Comparison of ENCODE assay signal across 2 cellular contexts in genomic region chr15:58114812-58115211, GRCh38.
TF ChIP-seq lines count a peak whose summit lies in the region.

No MANE protein-coding gene starts in this region.

TF ChIP-seq in IMR-90, 13 proteins besides CTCF, POLR2A, EP300 and RAD21:
- TF ChIP-seq CEBPB (IDR thresholded peaks at IDR 0.05; ENCODE audit: low read depth, low read length) (peak; percentile 46), SMC3 (IDR thresholded peaks at IDR 0.05; ENCODE audit: low read depth, low read length) (no peak), RFX5 (IDR thresholded peaks at IDR 0.05; ENCODE audit: low read depth, low read length) (no peak)
- TF ChIP-seq, protein P1, sequence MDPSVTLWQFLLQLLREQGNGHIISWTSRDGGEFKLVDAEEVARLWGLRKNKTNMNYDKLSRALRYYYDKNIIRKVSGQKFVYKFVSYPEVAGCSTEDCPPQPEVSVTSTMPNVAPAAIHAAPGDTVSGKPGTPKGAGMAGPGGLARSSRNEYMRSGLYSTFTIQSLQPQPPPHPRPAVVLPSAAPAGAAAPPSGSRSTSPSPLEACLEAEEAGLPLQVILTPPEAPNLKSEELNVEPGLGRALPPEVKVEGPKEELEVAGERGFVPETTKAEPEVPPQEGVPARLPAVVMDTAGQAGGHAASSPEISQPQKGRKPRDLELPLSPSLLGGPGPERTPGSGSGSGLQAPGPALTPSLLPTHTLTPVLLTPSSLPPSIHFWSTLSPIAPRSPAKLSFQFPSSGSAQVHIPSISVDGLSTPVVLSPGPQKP (IDR thresholded peaks at IDR 0.05; ENCODE audit: borderline replicate concordance, low read depth, low read length): no peak

TF ChIP-seq in K562, 482 proteins besides CTCF, POLR2A, EP300 and RAD21 (continues in another document):
- TF ChIP-seq OTX1 (CRISPR knock-in tag; IDR thresholded peaks at IDR 0.05) (no peak), FOXM1 (IDR thresholded peaks at IDR 0.05; ENCODE audit: low read depth) (peak; percentile 52; the same call in 1 of the 2 replicates), FOXM1 (CRISPR knock-in tag; IDR thresholded peaks at IDR 0.05; ENCODE audit: low read depth) (no peak), TAL1 (IDR thresholded peaks at IDR 0.05) (peak; percentile 79), FUS (optimal IDR thresholded peaks at IDR 0.05; ENCODE audit: low read depth, low read length) (no peak), ZBTB2 (IDR thresholded peaks at IDR 0.05) (peak; percentile 51; the same call in 1 of the 2 replicates), ZNF324 (CRISPR knock-in tag; IDR thresholded peaks at IDR 0.05) (no peak), RBBP5 (IDR thresholded peaks at IDR 0.05; ENCODE audit: borderline replicate concordance, insufficient read depth, low read length, poor library complexity, severe bottlenecking) (no peak), CTBP1 (IDR thresholded peaks at IDR 0.05; ENCODE audit: borderline replicate concordance) (peak; percentile 49), EGR1 (conservative IDR thresholded peaks at IDR 0.05) (0 out of 2 replicates have a peak, but pooled peaks have one; percentile 22), CREB1 (IDR thresholded peaks at IDR 0.05) (no peak), CREB1 (CRISPR knock-in tag; IDR thresholded peaks at IDR 0.05) (no peak), FOXA3 (CRISPR knock-in tag; conservative IDR thresholded peaks at IDR 0.05 in 1 of 2, IDR thresholded peaks at IDR 0.05 in 1 of 2) (0 out of 4 replicates have a peak, but pooled peaks of 1 of the 2 experiments have one; percentile 5), STAT5A (IDR thresholded peaks at IDR 0.05; ENCODE audit: borderline replicate concordance, low read length) (0 out of 2 replicates have a peak, but pooled peaks have one; percentile 10), GTF2F1 (IDR thresholded peaks at IDR 0.05; ENCODE audit: low read depth, low read length) (no peak), POLR3G (IDR thresholded peaks at IDR 0.05; ENCODE audit: extremely low read depth, insufficient read length, insufficient replicate concordance) (no peak), GATAD2A (IDR thresholded peaks at IDR 0.05) (0 out of 2 replicates have a peak, but pooled peaks have one; percentile 56), ZFPM2 (CRISPR knock-in tag; IDR thresholded peaks at IDR 0.05) (0 out of 2 replicates have a peak, but pooled peaks have one; percentile 33), ATF7 (IDR thresholded peaks at IDR 0.05) (peak; percentile 67), NCOA1 (IDR thresholded peaks at IDR 0.05; ENCODE audit: low read depth) (0 out of 2 replicates have a peak, but pooled peaks have one; percentile 42), GABPB2 (CRISPR knock-in tag; conservative IDR thresholded peaks at IDR 0.05) (no peak), DPF2 (IDR thresholded peaks at IDR 0.05) (peak; percentile 90), PKNOX1 (IDR thresholded peaks at IDR 0.05) (peak; percentile 37), NFE2 (IDR thresholded peaks at IDR 0.05; ENCODE audit: low read depth) (peak; percentile 38; the same call in 1 of the 2 replicates), RCOR1 (IDR thresholded peaks at IDR 0.05; ENCODE audit: borderline replicate concordance in 1 of 2, low read depth in 2 of 2, low read length in 2 of 2) (peak in 1 of 2 experiments; percentile 54; a peak in 2 of 4 replicates), USF1 (CRISPR knock-in tag; IDR thresholded peaks at IDR 0.05) (no peak), MEIS2 (IDR thresholded peaks at IDR 0.05; ENCODE audit: partially characterized antibody) (peak; percentile 82), ZNF639 (CRISPR knock-in tag; conservative IDR thresholded peaks at IDR 0.05 in 1 of 2, IDR thresholded peaks at IDR 0.05 in 1 of 2) (peak in 1 of 2 experiments; percentile 48; a peak in 1 of 4 replicates), MTA3 (IDR thresholded peaks at IDR 0.05; ENCODE audit: borderline replicate concordance) (peak; percentile 17; the same call in 1 of the 2 replicates), HLTF (IDR thresholded peaks at IDR 0.05) (no peak), ARID1B (IDR thresholded peaks at IDR 0.05) (peak; percentile 88), ZNF41 (CRISPR knock-in tag; conservative IDR thresholded peaks at IDR 0.05) (no peak), HOMEZ (CRISPR knock-in tag; IDR thresholded peaks at IDR 0.05) (no peak), NR3C1 (CRISPR knock-in tag; IDR thresholded peaks at IDR 0.05) (no peak), SAFB (IDR thresholded peaks at IDR 0.05; ENCODE audit: borderline replicate concordance, low read depth, low read length) (no peak), HDAC3 (IDR thresholded peaks at IDR 0.05; ENCODE audit: borderline replicate concordance, partially characterized antibody) (peak; percentile 44), IRF9 (tag; IDR thresholded peaks at IDR 0.05) (peak; percentile 63), ZFP91 (CRISPR knock-in tag; IDR thresholded peaks at IDR 0.05) (no peak), SMAD2 (IDR thresholded peaks at IDR 0.05; ENCODE audit: low read depth, low read length) (no peak)
- TF ChIP-seq, protein P2, sequence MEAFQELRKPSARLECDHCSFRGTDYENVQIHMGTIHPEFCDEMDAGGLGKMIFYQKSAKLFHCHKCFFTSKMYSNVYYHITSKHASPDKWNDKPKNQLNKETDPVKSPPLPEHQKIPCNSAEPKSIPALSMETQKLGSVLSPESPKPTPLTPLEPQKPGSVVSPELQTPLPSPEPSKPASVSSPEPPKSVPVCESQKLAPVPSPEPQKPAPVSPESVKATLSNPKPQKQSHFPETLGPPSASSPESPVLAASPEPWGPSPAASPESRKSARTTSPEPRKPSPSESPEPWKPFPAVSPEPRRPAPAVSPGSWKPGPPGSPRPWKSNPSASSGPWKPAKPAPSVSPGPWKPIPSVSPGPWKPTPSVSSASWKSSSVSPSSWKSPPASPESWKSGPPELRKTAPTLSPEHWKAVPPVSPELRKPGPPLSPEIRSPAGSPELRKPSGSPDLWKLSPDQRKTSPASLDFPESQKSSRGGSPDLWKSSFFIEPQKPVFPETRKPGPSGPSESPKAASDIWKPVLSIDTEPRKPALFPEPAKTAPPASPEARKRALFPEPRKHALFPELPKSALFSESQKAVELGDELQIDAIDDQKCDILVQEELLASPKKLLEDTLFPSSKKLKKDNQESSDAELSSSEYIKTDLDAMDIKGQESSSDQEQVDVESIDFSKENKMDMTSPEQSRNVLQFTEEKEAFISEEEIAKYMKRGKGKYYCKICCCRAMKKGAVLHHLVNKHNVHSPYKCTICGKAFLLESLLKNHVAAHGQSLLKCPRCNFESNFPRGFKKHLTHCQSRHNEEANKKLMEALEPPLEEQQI (IDR thresholded peaks at IDR 0.05): peak; percentile 34; the same call in 1 of the 2 replicates
- TF ChIP-seq, protein P3, sequence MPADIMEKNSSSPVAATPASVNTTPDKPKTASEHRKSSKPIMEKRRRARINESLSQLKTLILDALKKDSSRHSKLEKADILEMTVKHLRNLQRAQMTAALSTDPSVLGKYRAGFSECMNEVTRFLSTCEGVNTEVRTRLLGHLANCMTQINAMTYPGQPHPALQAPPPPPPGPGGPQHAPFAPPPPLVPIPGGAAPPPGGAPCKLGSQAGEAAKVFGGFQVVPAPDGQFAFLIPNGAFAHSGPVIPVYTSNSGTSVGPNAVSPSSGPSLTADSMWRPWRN (IDR thresholded peaks at IDR 0.05; ENCODE audit: low read depth): 0 out of 2 replicates have a peak, but pooled peaks have one; percentile 25
- TF ChIP-seq, protein P4, sequence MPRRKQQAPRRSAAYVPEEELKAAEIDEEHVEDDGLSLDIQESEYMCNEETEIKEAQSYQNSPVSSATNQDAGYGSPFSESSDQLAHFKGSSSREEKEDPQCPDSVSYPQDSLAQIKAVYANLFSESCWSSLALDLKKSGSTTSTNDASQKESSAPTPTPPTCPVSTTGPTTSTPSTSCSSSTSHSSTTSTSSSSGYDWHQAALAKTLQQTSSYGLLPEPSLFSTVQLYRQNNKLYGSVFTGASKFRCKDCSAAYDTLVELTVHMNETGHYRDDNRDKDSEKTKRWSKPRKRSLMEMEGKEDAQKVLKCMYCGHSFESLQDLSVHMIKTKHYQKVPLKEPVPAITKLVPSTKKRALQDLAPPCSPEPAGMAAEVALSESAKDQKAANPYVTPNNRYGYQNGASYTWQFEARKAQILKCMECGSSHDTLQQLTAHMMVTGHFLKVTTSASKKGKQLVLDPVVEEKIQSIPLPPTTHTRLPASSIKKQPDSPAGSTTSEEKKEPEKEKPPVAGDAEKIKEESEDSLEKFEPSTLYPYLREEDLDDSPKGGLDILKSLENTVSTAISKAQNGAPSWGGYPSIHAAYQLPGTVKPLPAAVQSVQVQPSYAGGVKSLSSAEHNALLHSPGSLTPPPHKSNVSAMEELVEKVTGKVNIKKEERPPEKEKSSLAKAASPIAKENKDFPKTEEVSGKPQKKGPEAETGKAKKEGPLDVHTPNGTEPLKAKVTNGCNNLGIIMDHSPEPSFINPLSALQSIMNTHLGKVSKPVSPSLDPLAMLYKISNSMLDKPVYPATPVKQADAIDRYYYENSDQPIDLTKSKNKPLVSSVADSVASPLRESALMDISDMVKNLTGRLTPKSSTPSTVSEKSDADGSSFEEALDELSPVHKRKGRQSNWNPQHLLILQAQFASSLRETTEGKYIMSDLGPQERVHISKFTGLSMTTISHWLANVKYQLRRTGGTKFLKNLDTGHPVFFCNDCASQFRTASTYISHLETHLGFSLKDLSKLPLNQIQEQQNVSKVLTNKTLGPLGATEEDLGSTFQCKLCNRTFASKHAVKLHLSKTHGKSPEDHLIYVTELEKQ (CRISPR knock-in tag; IDR thresholded peaks at IDR 0.05): no peak
- TF ChIP-seq, protein P5, sequence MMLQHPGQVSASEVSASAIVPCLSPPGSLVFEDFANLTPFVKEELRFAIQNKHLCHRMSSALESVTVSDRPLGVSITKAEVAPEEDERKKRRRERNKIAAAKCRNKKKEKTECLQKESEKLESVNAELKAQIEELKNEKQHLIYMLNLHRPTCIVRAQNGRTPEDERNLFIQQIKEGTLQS (IDR thresholded peaks at IDR 0.05): peak; percentile 51; the same call in 1 of the 2 replicates
- TF ChIP-seq, protein P5 (CRISPR knock-in tag; conservative IDR thresholded peaks at IDR 0.05): no peak
